4 cellular contexts compared by ENCODE assay signal in genomic region chr5:23221838-23222237, GRCh38.
"Had no signal": no experiment of that assay in that cellular context is flagged by ENCODE, and none has a peak within 500 bp of the region (broad histone marks: within the 10 kb centered on the region; RNA-seq: fewer than 3 reads in every experiment).

No MANE protein-coding gene starts in this region.

- DNase-seq: IMR-90, KBM-7 had no signal

- ATAC-seq: HepG2, K562 had no signal
